In the genomic region with DNA sequence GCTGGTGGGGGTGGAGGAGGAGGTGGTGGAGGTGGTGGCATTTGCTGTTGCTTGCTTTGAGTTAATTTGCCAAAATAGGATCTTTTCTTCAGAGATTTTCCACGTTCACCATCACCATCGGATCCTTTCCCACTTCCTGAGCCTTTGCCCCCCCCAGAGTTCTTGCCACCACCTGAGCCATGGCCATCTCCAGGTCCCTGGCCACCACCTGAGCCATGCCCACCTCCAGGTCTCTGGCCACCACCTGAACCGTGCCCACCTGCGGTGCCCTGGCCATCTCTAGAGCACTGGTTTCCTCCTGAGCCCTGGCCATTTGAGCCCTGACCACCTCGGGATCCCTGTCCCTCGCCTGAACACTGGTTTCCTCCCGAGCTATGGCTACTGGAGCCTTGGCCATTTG, we compare ENCODE assay signal across 2 cellular contexts.
TF ChIP-seq lines count a peak whose summit lies in the region.

No MANE protein-coding gene starts in this region.

TF ChIP-seq in HEK293, 187 proteins besides CTCF, POLR2A, EP300 and RAD21:
- no peak for TF ChIP-seq ZNF660 (tag by site-specific recombination; IDR thresholded peaks at IDR 0.05)
TF ChIP-seq in HEK293: peak in this region for 0.

TF ChIP-seq in H1, 55 proteins besides CTCF, POLR2A, EP300 and RAD21:
- TF ChIP-seq HDAC2 (IDR thresholded peaks at IDR 0.05; ENCODE audit: borderline replicate concordance in 1 of 2, low read depth in 2 of 2, low read length in 2 of 2) (no peak), JUND (IDR thresholded peaks at IDR 0.05; ENCODE audit: low read length) (no peak), CHD2 (IDR thresholded peaks at IDR 0.05; ENCODE audit: low read length) (no peak), MAFK (IDR thresholded peaks at IDR 0.05; ENCODE audit: low read depth, low read length) (no peak), SP4 (IDR thresholded peaks at IDR 0.05; ENCODE audit: low read length) (no peak), ATF3 (IDR thresholded peaks at IDR 0.05; ENCODE audit: insufficient read depth, low read depth, low read length) (no peak), ZNF274 (IDR thresholded peaks at IDR 0.05; ENCODE audit: borderline replicate concordance, extremely low read depth, low read length) (no peak), PHF8 (conservative IDR thresholded peaks at IDR 0.05; ENCODE audit: low read depth, low read length) (no peak), HDAC6 (IDR thresholded peaks at IDR 0.05; ENCODE audit: low read depth, low read length) (no peak), CHD7 (IDR thresholded peaks at IDR 0.05; ENCODE audit: insufficient replicate concordance, low read length) (no peak), GTF2F1 (IDR thresholded peaks at IDR 0.05; ENCODE audit: borderline replicate concordance, low read depth, low read length) (no peak), KDM5A (IDR thresholded peaks at IDR 0.05; ENCODE audit: low read length) (no peak), SIRT6 (IDR thresholded peaks at IDR 0.05; ENCODE audit: low read length) (no peak), SP2 (IDR thresholded peaks at IDR 0.05; ENCODE audit: low read length) (no peak), TAF7 (optimal IDR thresholded peaks at IDR 0.05; ENCODE audit: borderline replicate concordance, low read depth, low read length) (no peak), EGR1 (IDR thresholded peaks at IDR 0.05; ENCODE audit: borderline replicate concordance, low read depth, low read length) (no peak)
